ENCODE assay signal across 22 cellular contexts in genomic region chr7:130505753-130506152, GRCh38. TPM values are rescaled to one million over a fixed set of nuclear protein-coding genes. Genes with fewer than 3 reads are reported as not detected.
A peak's percentile ranks its signal among the peaks of the same experiment; 100 is the strongest.
DNase-seq lines count a peak whose midpoint lies in the region; ATAC-seq and TF ChIP-seq lines count a peak whose summit lies in the region.
"Had no signal": no experiment of that assay in that cellular context is flagged by ENCODE, and none has a peak within 500 bp of the region (broad histone marks: within the 10 kb centered on the region; RNA-seq: fewer than 3 reads in every experiment).

No MANE protein-coding gene starts in this region.

- H3K4me1 ChIP-seq in adipocyte (ENCODE audit: control insufficient read depth, insufficient read depth, low read length) (no peaks in the 10 kb centered on the region), mesenchymal stem cell (ENCODE audit: control insufficient read depth, insufficient read depth, low read depth, low read length) (peaks cover 2% of the 10 kb centered on the region), esophagus muscularis mucosa (no peaks in the 10 kb centered on the region)

- TF ChIP-seq POLR2A in esophagus muscularis mucosa (IDR thresholded peaks at IDR 0.05; ENCODE audit: low read depth), result no peak

- no peak overlapping the region for H4K91ac ChIP-seq in mesenchymal stem cell (ENCODE audit: low read length)

- no peak overlapping the region for H2BK5ac ChIP-seq in mesenchymal stem cell (ENCODE audit: low read depth, low read length, poor library complexity, severe bottlenecking)

- no peak overlapping the region for H2BK120ac ChIP-seq in mesenchymal stem cell (ENCODE audit: low read depth, low read length)

- no peak overlapping the region for H3K4ac ChIP-seq in mesenchymal stem cell (ENCODE audit: low read depth in 1 of 2, low read length in 2 of 2)

- H3K27ac ChIP-seq in mesenchymal stem cell (ENCODE audit: low read length, poor library complexity, severe bottlenecking), result no peak overlapping the region
- no peak overlapping the region for H3K27ac ChIP-seq in esophagus muscularis mucosa (replicated peaks in 1 of 4)
- H3K27ac ChIP-seq: C4-2B had no signal

- peaks cover 90% of the 10 kb centered on the region for H3K36me3 ChIP-seq in adipocyte (ENCODE audit: control insufficient read depth, insufficient read depth, low read length, severe bottlenecking)
- peaks cover 17 to 63% of the 10 kb centered on the region in 2 experiments for H3K36me3 ChIP-seq in mesenchymal stem cell (ENCODE audit: control insufficient read depth in 1 of 2, insufficient read depth in 2 of 2, low read depth in 1 of 2, low read length in 2 of 2)
- H3K36me3 ChIP-seq in esophagus muscularis mucosa, result peaks cover 14 to 69% (median 24%) of the 10 kb centered on the region in 4 donors

- H3K79me1 ChIP-seq in mesenchymal stem cell (replicated peaks; ENCODE audit: low read length, poor library complexity, severe bottlenecking), result peaks cover 3% of the 10 kb centered on the region

- POLR2A ChIA-PET in AG04449 (lab: Yijun Ruan, JAX), result no interaction called here

- H3K27me3 ChIP-seq in adipocyte (replicated peaks; ENCODE audit: control insufficient read depth, insufficient read depth, low read length) (no peaks in the 10 kb centered on the region), mesenchymal stem cell (ENCODE audit: control insufficient read depth in 1 of 2, insufficient read depth in 1 of 2, low read length in 2 of 2) (no peaks in the 10 kb centered on the region), esophagus muscularis mucosa (no peaks in the 10 kb centered on the region)

- no peak overlapping the region for H3K4me3 ChIP-seq in AG04449 (ENCODE audit: low read depth, low read length)
- no peak overlapping the region for H3K4me3 ChIP-seq in adipocyte (ENCODE audit: low read length)
- no peak overlapping the region for H3K4me3 ChIP-seq in mesenchymal stem cell (ENCODE audit: insufficient read depth in 1 of 2, low read depth in 1 of 2, low read length in 2 of 2)
- H3K4me3 ChIP-seq in esophagus muscularis mucosa, result no peak overlapping the region
- H3K4me3 ChIP-seq: GM12878, GM23338, K562 had no signal

- no peak overlapping the region for H4K8ac ChIP-seq in mesenchymal stem cell (ENCODE audit: low read length)

- H2BK12ac ChIP-seq in mesenchymal stem cell (ENCODE audit: low read length in 2 of 2), result no peak overlapping the region

- TF ChIP-seq EP300 in esophagus muscularis mucosa (IDR thresholded peaks at IDR 0.05), result no peak

- H3K23ac ChIP-seq in mesenchymal stem cell (ENCODE audit: low read length in 2 of 2), result no peak overlapping the region

- ATAC-seq in HG02840 (IDR thresholded peaks at IDR 0.05; ENCODE audit: low FRiP score, unreplicated experiment), result no peak
- ATAC-seq: GM12878, GM23338, HCT116, K562 had no signal

- no peak overlapping the region for H3K9ac ChIP-seq in adipocyte (ENCODE audit: low read length)
- no peak overlapping the region for H3K9ac ChIP-seq in mesenchymal stem cell (ENCODE audit: low read length)

- H2AFZ ChIP-seq in mesenchymal stem cell (ENCODE audit: low read depth, low read length), result no peak overlapping the region
- H2AFZ ChIP-seq: GM23338 had no signal

- H2BK15ac ChIP-seq in mesenchymal stem cell (ENCODE audit: low read depth, poor library complexity, severe bottlenecking), result no peak overlapping the region

- CTCF ChIA-PET in AG04449 (lab: Yijun Ruan, JAX), result interaction anchor here (2.0 kb wide), 1 partner anchor 12 kb away, joined by 7 read pairs; no protein-coding TSS in a partner anchor

- DNase-seq in AG04449 (ENCODE audit: low read depth, low spot score) (peak; percentile 57), EL (peak; percentile 6), adipocyte (ENCODE audit: low read depth) (peak; percentile 23), mesenchymal stem cell (peak; percentile 24), esophagus muscularis mucosa (ENCODE audit: extremely low spot score) (no peak), NCI-H128 (lab: John Stamatoyannopoulos, UW; ENCODE audit: unreplicated experiment) (no peak)
- DNase-seq: AML-193, DND-41, GF-D8, NCI-H1105 treated with DMSO at 0.1 percent for 48 hours, NCI-H1694 treated with DMSO at 0.1 percent for 48 hours, NCI-H2107, NCI-H2227 treated with DMSO at 0.1 percent for 48 hours, NCI-H510A treated with DMSO at 0.1 percent for 48 hours, NCI-H774, Right ventricle myocardium superior had no signal

- no peak overlapping the region for H2AK5ac ChIP-seq in mesenchymal stem cell (ENCODE audit: low read length, severe bottlenecking)

- intact Hi-C loops in esophagus muscularis mucosa (cut with DNase I), result no loop called here

- TF ChIP-seq CTCF in AG04449 (IDR thresholded peaks at IDR 0.05; ENCODE audit: insufficient read depth, low read length, missing control alignments) (no peak), esophagus muscularis mucosa (IDR thresholded peaks at IDR 0.05) (no peak)

- H3K4me2 ChIP-seq in mesenchymal stem cell (ENCODE audit: low read length, poor library complexity, severe bottlenecking), result no peak overlapping the region
- H3K4me2 ChIP-seq: GM23338 had no signal

- H3K9me3 ChIP-seq in adipocyte (ENCODE audit: control insufficient read depth, low read length), result no peaks in the 10 kb centered on the region
- no peaks in the 10 kb centered on the region for H3K9me3 ChIP-seq in mesenchymal stem cell (ENCODE audit: control insufficient read depth, low read length)
- no peaks in the 10 kb centered on the region for H3K9me3 ChIP-seq in esophagus muscularis mucosa

- no peak overlapping the region for H3K14ac ChIP-seq in mesenchymal stem cell (ENCODE audit: low read length in 2 of 2)

- H3K18ac ChIP-seq in mesenchymal stem cell (ENCODE audit: low read depth in 1 of 2, low read length in 2 of 2), result no peak overlapping the region

RNA-seq across cellular contexts. Expression of gene MEST, which starts 13.9 kb away (rescaled TPM):
- 614 TPM for polyA plus RNA-seq in mesenchymal stem cell (2013, experiment 1 of 2)
- 634 TPM for polyA plus RNA-seq in mesenchymal stem cell (2013, experiment 2 of 2)
- total RNA-seq in esophagus muscularis mucosa, result 1 to 10 TPM; 2.6 to 4.6 (median 3.1) TPM

Comparison
In these comparisons a context has a peak if more than half of its experiments do, and no peak if none do; other contexts are left out.
1. DNase-seq: peak in AG04449 (single experiment), EL (single experiment), adipocyte (single experiment) and mesenchymal stem cell (single experiment); none in esophagus muscularis mucosa (single experiment) and NCI-H128 (single experiment).